1 cellular context compared by ENCODE assay signal in genomic region chr15:101637549-101638318, GRCh38.
TF ChIP-seq lines count a peak whose summit lies in the region.

No MANE protein-coding gene starts in this region.

TF ChIP-seq in SK-N-SH, 30 proteins besides CTCF, POLR2A, EP300 and RAD21 (continued from another document):
- TF ChIP-seq REST (IDR thresholded peaks at IDR 0.05; ENCODE audit: low read depth, low read length), result no peak
- no peak for TF ChIP-seq NFIC (IDR thresholded peaks at IDR 0.05; ENCODE audit: borderline replicate concordance)
- TF ChIP-seq EZH2phosphoT487 (IDR thresholded peaks at IDR 0.05; ENCODE audit: borderline replicate concordance, low read depth), result no peak
- TF ChIP-seq SMC3 (IDR thresholded peaks at IDR 0.05; ENCODE audit: low read depth, low read length), result no peak
- no peak for TF ChIP-seq RXRA (IDR thresholded peaks at IDR 0.05; ENCODE audit: borderline replicate concordance, low read depth)
- no peak for TF ChIP-seq JUND (IDR thresholded peaks at IDR 0.05)
- TF ChIP-seq ZBTB33 (IDR thresholded peaks at IDR 0.05; ENCODE audit: borderline replicate concordance, low read depth), result no peak
- TF ChIP-seq MXI1 (IDR thresholded peaks at IDR 0.05; ENCODE audit: low read depth, low read length), result no peak
